Comparison of ENCODE assay signal across 20 cellular contexts in genomic region chr7:11294965-11295364, GRCh38.
"Had no signal": no experiment of that assay in that cellular context is flagged by ENCODE, and none has a peak within 500 bp of the region (broad histone marks: within the 10 kb centered on the region; RNA-seq: fewer than 3 reads in every experiment).

No MANE protein-coding gene starts in this region.

- ATAC-seq: left colon had no signal

- H3K9me3 ChIP-seq: colonic mucosa, tibial nerve had no signal

- H3K4me3 ChIP-seq: colonic mucosa, lung, tibial nerve had no signal

- H3K36me3 ChIP-seq: colonic mucosa, tibial nerve had no signal

- H3K27me3 ChIP-seq: colonic mucosa, tibial nerve had no signal

- H3K27ac ChIP-seq: colonic mucosa, tibial nerve had no signal

- H3K4me1 ChIP-seq: colonic mucosa, tibial nerve had no signal

- DNase-seq: activated CD4-positive, CD25-positive, alpha-beta regulatory T cell treated with anti-CD3 and anti-CD28 coated beads, Interleukin-2, amount 50 U/mL, for 72 hours; activated CD8-positive, alpha-beta memory T cell treated with anti-CD3 and anti-CD28 coated beads for 24 hours; activated CD8-positive, alpha-beta memory T cell treated with anti-CD3 and anti-CD28 coated beads, Interleukin-2, amount 50 U/mL, for 48 hours; activated effector memory CD4-positive, alpha-beta T cell treated with Interleukin-2 at 50 U/mL for 16 hours; activated naive CD4-positive, alpha-beta T cell treated with anti-CD3 and anti-CD28 coated beads, Interleukin-2, amount 10 ng/mL, durations not matched to agents 7 days and 5 days; activated T-cell treated with anti-CD3 and anti-CD28 coated beads, Interleukin-2, amount 50 U/mL, for 48 hours; aorta; colonic mucosa; foreskin melanocyte; glutamatergic neuron; hippocampal formation; islet precursor cell; left colon; midbrain; nucleus accumbens; stimulated activated CD8-positive, alpha-beta memory T cell treated with anti-CD3 and anti-CD28 coated beads, Interleukin-4, amount 100 ng/mL, for 48 hours; stimulated activated naive CD4-positive, alpha-beta T cell; T1000 had no signal
